ENCODE assay signal across 10 cellular contexts in the genomic region with DNA sequence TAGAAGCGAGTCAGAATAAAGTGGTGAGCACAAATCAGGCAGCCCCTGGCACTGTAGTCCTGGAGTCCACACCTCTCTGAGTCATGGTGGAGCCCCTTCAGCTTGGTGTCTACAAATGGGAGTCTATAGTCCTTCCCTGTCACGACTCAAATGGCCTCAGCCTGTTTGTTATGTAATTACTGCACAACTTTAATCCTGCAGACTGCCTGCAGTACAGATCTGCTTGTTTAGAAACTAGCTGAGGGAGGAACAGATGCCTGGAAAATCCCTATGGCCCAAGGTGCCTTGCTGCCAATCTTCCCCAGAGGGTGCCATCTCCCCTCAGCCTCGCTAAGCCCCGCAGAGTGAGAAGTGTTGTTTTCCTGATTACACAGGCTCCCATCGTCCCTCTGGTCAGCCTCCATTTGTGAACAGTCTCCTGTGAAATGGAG. TPM values are rescaled to one million over a fixed set of nuclear protein-coding genes. Genes with fewer than 3 reads are reported as not detected.
DNase-seq lines count a peak whose midpoint lies in the region; ATAC-seq and TF ChIP-seq lines count a peak whose summit lies in the region.
"Had no signal": no experiment of that assay in that cellular context is flagged by ENCODE, and none has a peak within 500 bp of the region (broad histone marks: within the 10 kb centered on the region; RNA-seq: fewer than 3 reads in every experiment).

No MANE protein-coding gene starts in this region.

- H3K27ac Mint-ChIP-seq in activated CD4-positive, alpha-beta memory T cell treated with anti-CD3 and anti-CD28 coated beads, Interleukin-2, amount 10 ng/mL, durations not matched to agents 7 days and 5 days, result peak overlapping the region; percentile 2
- no peak overlapping the region for H3K27ac Mint-ChIP-seq in activated CD4-positive, alpha-beta memory T cell treated with anti-CD3 and anti-CD28 coated beads for 36 hours
- no peak overlapping the region for H3K27ac Mint-ChIP-seq in stimulated activated naive CD8-positive, alpha-beta T cell treated with anti-CD3 and anti-CD28 coated beads, Interleukin-15, amount 100 ng/mL, for 72 hours
- no peak overlapping the region for H3K27ac Mint-ChIP-seq in endothelial cell (ENCODE audit: unreplicated experiment)
- H3K27ac Mint-ChIP-seq: IgD-negative memory B cell had no signal

- DNase-seq in activated CD4-positive, alpha-beta memory T cell treated with anti-CD3 and anti-CD28 coated beads, Interleukin-2, amount 10 ng/mL, durations not matched to agents 7 days and 5 days, result no peak
- no peak for DNase-seq in activated CD4-positive, alpha-beta memory T cell treated with anti-CD3 and anti-CD28 coated beads for 36 hours
- DNase-seq in WERI-Rb-1 (peak; percentile 79), left ventricle myocardium superior (no peak), endothelial cell (ENCODE audit: low spot score) (no peak)
- DNase-seq in stimulated activated naive CD8-positive, alpha-beta T cell treated with anti-CD3 and anti-CD28 coated beads, Interleukin-15, amount 100 ng/mL, for 72 hours, result no peak
- no peak for DNase-seq in stimulated activated CD4-positive, alpha-beta T cell treated with anti-CD3 and anti-CD28 coated beads, Interleukin-4, amount 100 ng/mL, for 24 hours

- POLR2A ChIA-PET in activated CD4-positive, alpha-beta memory T cell treated with anti-CD3 and anti-CD28 coated beads, Interleukin-2, amount 10 ng/mL, durations not matched to agents 7 days and 5 days (lab: Charles Lee), result interaction anchor here (1.0 to 2.3 kb wide), 11 partner anchors 11 to 148 kb away, joined by 3 to 24 read pairs (median 4); a partner anchor contains a TSS
- POLR2A ChIA-PET in activated CD4-positive, alpha-beta memory T cell treated with anti-CD3 and anti-CD28 coated beads for 36 hours (lab: Charles Lee), result interaction anchor here (0.8 to 1.4 kb wide), 6 partner anchors 23 to 176 kb away, joined by 3 to 6 read pairs (median 4); no protein-coding TSS in a partner anchor

- H3K4me3 Mint-ChIP-seq in activated CD4-positive, alpha-beta memory T cell treated with anti-CD3 and anti-CD28 coated beads, Interleukin-2, amount 10 ng/mL, durations not matched to agents 7 days and 5 days, result no peak overlapping the region
- H3K4me3 Mint-ChIP-seq in activated CD4-positive, alpha-beta memory T cell treated with anti-CD3 and anti-CD28 coated beads for 36 hours, result no peak overlapping the region
- H3K4me3 Mint-ChIP-seq in stimulated activated naive CD8-positive, alpha-beta T cell treated with anti-CD3 and anti-CD28 coated beads, Interleukin-15, amount 100 ng/mL, for 72 hours, result no peak overlapping the region
- no peak overlapping the region for H3K4me3 Mint-ChIP-seq in endothelial cell (ENCODE audit: unreplicated experiment)
- H3K4me3 Mint-ChIP-seq: IgD-negative memory B cell, neural crest cell had no signal

- peaks cover 53% of the 10 kb centered on the region for H3K4me1 Mint-ChIP-seq in activated CD4-positive, alpha-beta memory T cell treated with anti-CD3 and anti-CD28 coated beads, Interleukin-2, amount 10 ng/mL, durations not matched to agents 7 days and 5 days
- H3K4me1 Mint-ChIP-seq in activated CD4-positive, alpha-beta memory T cell treated with anti-CD3 and anti-CD28 coated beads for 36 hours (ENCODE audit: low read depth), result peaks cover 36% of the 10 kb centered on the region
- H3K4me1 Mint-ChIP-seq in stimulated activated naive CD8-positive, alpha-beta T cell treated with anti-CD3 and anti-CD28 coated beads, Interleukin-15, amount 100 ng/mL, for 72 hours, result peaks cover 55% of the 10 kb centered on the region
- H3K4me1 Mint-ChIP-seq in endothelial cell (ENCODE audit: unreplicated experiment), result peaks cover 6% of the 10 kb centered on the region
- H3K4me1 Mint-ChIP-seq: neural crest cell had no signal

- no peaks in the 10 kb centered on the region for H3K9me3 Mint-ChIP-seq in activated CD4-positive, alpha-beta memory T cell treated with anti-CD3 and anti-CD28 coated beads, Interleukin-2, amount 10 ng/mL, durations not matched to agents 7 days and 5 days
- no peaks in the 10 kb centered on the region for H3K9me3 Mint-ChIP-seq in activated CD4-positive, alpha-beta memory T cell treated with anti-CD3 and anti-CD28 coated beads for 36 hours
- H3K9me3 Mint-ChIP-seq in stimulated activated naive CD8-positive, alpha-beta T cell treated with anti-CD3 and anti-CD28 coated beads, Interleukin-15, amount 100 ng/mL, for 72 hours, result no peaks in the 10 kb centered on the region
- H3K9me3 Mint-ChIP-seq in endothelial cell (ENCODE audit: unreplicated experiment), result no peaks in the 10 kb centered on the region
- H3K9me3 Mint-ChIP-seq: IgD-negative memory B cell, neural crest cell had no signal

- no peak overlapping the region for H3K4me3 ChIP-seq in WERI-Rb-1 (ENCODE audit: low read depth, low read length)

- peak overlapping the region; percentile 64 for H3K27ac ChIP-seq in WERI-Rb-1

- peak; percentile 50 for TF ChIP-seq CTCF in WERI-Rb-1 (IDR thresholded peaks at IDR 0.05; ENCODE audit: low read depth, low read length)
- TF ChIP-seq CTCF in endothelial cell (IDR thresholded peaks at IDR 0.05; ENCODE audit: unreplicated experiment), result no peak

- no peaks in the 10 kb centered on the region for H3K27me3 ChIP-seq in WERI-Rb-1 (ENCODE audit: insufficient read depth, low read depth, severe bottlenecking)

- no peaks in the 10 kb centered on the region for H3K9me3 ChIP-seq in WERI-Rb-1 (ENCODE audit: severe bottlenecking)

- ATAC-seq in left ventricle myocardium superior (peak; percentile 10), GM19397 (IDR thresholded peaks at IDR 0.05; ENCODE audit: unreplicated experiment) (no peak)
- peak; percentile 55 for ATAC-seq in stimulated activated naive CD8-positive, alpha-beta T cell treated with anti-CD3 and anti-CD28 coated beads, Interleukin-15, amount 100 ng/mL, for 72 hours

- H3K27me3 Mint-ChIP-seq in activated CD4-positive, alpha-beta memory T cell treated with anti-CD3 and anti-CD28 coated beads, Interleukin-2, amount 10 ng/mL, durations not matched to agents 7 days and 5 days, result no peaks in the 10 kb centered on the region
- H3K27me3 Mint-ChIP-seq in activated CD4-positive, alpha-beta memory T cell treated with anti-CD3 and anti-CD28 coated beads for 36 hours, result peaks cover 2% of the 10 kb centered on the region
- no peaks in the 10 kb centered on the region for H3K27me3 Mint-ChIP-seq in stimulated activated naive CD8-positive, alpha-beta T cell treated with anti-CD3 and anti-CD28 coated beads, Interleukin-15, amount 100 ng/mL, for 72 hours
- H3K27me3 Mint-ChIP-seq in endothelial cell (ENCODE audit: unreplicated experiment), result no peaks in the 10 kb centered on the region
- H3K27me3 Mint-ChIP-seq: IgD-negative memory B cell had no signal

- H3K36me3 ChIP-seq in WERI-Rb-1, result peaks cover 56% of the 10 kb centered on the region

- H3K36me3 Mint-ChIP-seq in activated CD4-positive, alpha-beta memory T cell treated with anti-CD3 and anti-CD28 coated beads, Interleukin-2, amount 10 ng/mL, durations not matched to agents 7 days and 5 days (ENCODE audit: low read depth), result peaks cover 68% of the 10 kb centered on the region
- peaks cover 42% of the 10 kb centered on the region for H3K36me3 Mint-ChIP-seq in activated CD4-positive, alpha-beta memory T cell treated with anti-CD3 and anti-CD28 coated beads for 36 hours
- peaks cover 10% of the 10 kb centered on the region for H3K36me3 Mint-ChIP-seq in endothelial cell (ENCODE audit: low read depth, unreplicated experiment)

- intact Hi-C loops in activated CD4-positive, alpha-beta memory T cell treated with anti-CD3 and anti-CD28 coated beads for 36 hours (cut with micrococcal nuclease), result loop anchor here (1.0 to 2.0 kb wide), 2 partner anchors 139 to 439 kb away; no protein-coding TSS in a partner anchor
- intact Hi-C loops in left ventricle myocardium superior (cut with micrococcal nuclease), result loop anchor here (2.0 kb wide), 1 partner anchor 139 kb away; no protein-coding TSS in a partner anchor

- CTCF ChIA-PET in activated CD4-positive, alpha-beta memory T cell treated with anti-CD3 and anti-CD28 coated beads, Interleukin-2, amount 10 ng/mL, durations not matched to agents 7 days and 5 days (lab: Charles Lee), result interaction anchor here (0.6 to 7.5 kb wide), 23 partner anchors 9 to 444 kb away, joined by 3 to 232 read pairs (median 6); a partner anchor contains a TSS
- CTCF ChIA-PET in activated CD4-positive, alpha-beta memory T cell treated with anti-CD3 and anti-CD28 coated beads for 36 hours (lab: Charles Lee), result interaction anchor here (0.6 to 19.0 kb wide), 49 partner anchors 10 to 438 kb away, joined by 3 to 445 read pairs (median 5); a partner anchor contains a TSS

RNA-seq across cellular contexts. Expression of a gene that starts 3.9 kb away (rescaled TPM):
- 10 to 100 TPM; 53.8 to 58.8 TPM for total RNA-seq in activated CD4-positive, alpha-beta memory T cell treated with anti-CD3 and anti-CD28 coated beads, Interleukin-2, amount 10 ng/mL, durations not matched to agents 7 days and 5 days
- total RNA-seq in activated CD4-positive, alpha-beta memory T cell treated with anti-CD3 and anti-CD28 coated beads for 36 hours, result 1 to 10 TPM; 4.0 TPM
- total RNA-seq in left ventricle myocardium superior (0.59 TPM), endothelial cell (ENCODE audit: unreplicated experiment) (not detected)
- total RNA-seq: neural crest cell had no signal

RNA-seq across cellular contexts. Expression of a gene that starts 53.0 kb away (rescaled TPM):
- under 1 TPM; 0.28 TPM for total RNA-seq in activated CD4-positive, alpha-beta memory T cell treated with anti-CD3 and anti-CD28 coated beads, Interleukin-2, amount 10 ng/mL, durations not matched to agents 7 days and 5 days
- total RNA-seq in activated CD4-positive, alpha-beta memory T cell treated with anti-CD3 and anti-CD28 coated beads for 36 hours, result not detected
- total RNA-seq in left ventricle myocardium superior, result not detected
- not detected for total RNA-seq in endothelial cell (ENCODE audit: unreplicated experiment)
- total RNA-seq: neural crest cell had no signal

RNA-seq across cellular contexts. Expression of a gene that starts 56.3 kb away (rescaled TPM):
- 10 to 100 TPM; 21.7 to 22.6 TPM for total RNA-seq in activated CD4-positive, alpha-beta memory T cell treated with anti-CD3 and anti-CD28 coated beads, Interleukin-2, amount 10 ng/mL, durations not matched to agents 7 days and 5 days
- total RNA-seq in activated CD4-positive, alpha-beta memory T cell treated with anti-CD3 and anti-CD28 coated beads for 36 hours, result 10 to 100 TPM; 13.7 to 14.0 TPM
- total RNA-seq in left ventricle myocardium superior (146 TPM), endothelial cell (ENCODE audit: unreplicated experiment) (13.8 TPM)

Comparison
In these comparisons a context has a peak if more than half of its experiments do, and no peak if none do; other contexts are left out.
1. RNA of a gene that starts 3.9 kb away (total RNA-seq): 53.8 to 58.8 TPM in activated CD4-positive, alpha-beta memory T cell treated with anti-CD3 and anti-CD28 coated beads, Interleukin-2, amount 10 ng/mL, durations not matched to agents 7 days and 5 days; 4.0 TPM in activated CD4-positive, alpha-beta memory T cell treated with anti-CD3 and anti-CD28 coated beads for 36 hours, 0.59 TPM in left ventricle myocardium superior (single experiment) and not detected in endothelial cell (single experiment); every median in the first group is over 10 times any median in the second.